ENCODE assay signal across 16 cellular contexts in the genomic region with DNA sequence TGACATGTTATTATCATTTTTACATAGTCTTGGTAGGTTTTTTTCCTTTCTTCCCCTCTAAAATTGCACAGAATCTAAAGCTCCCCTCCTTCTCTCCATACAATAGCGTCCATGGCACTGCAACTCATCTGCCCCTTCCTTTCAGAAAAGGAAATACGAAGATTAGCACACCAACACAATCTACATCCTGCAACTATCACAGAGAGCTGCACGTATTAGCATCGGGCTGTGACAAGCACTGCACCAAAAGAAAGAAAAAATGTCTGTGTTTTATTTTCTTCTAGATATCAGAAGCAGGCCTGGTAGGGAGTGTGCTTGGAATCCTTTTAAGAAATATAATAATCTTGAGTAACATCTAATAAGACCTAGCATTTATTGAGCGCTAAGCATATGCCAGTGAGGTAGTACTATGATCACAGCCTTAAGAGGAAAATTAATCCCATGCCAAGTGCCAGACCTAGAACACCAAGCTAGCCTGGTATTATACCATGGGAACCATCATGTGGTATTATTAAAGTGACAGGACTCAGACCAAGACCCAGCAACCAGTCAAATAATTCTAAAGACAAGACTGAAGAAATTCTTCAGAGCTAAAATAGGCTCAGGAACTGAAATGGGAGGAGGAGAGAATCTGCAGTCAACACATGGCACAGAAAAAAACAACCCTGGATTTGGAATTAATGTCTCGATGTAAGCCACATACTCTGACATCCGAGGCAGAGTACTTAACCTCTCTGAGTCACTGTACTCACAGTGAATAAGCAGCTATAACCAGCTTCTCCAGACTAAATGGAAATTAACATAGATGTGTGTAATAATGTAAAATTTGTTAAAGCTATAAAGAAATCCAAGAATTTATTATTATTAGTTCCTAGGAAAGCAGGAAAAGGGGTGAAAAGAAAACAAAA.
DNase-seq lines count a peak whose midpoint lies in the region; ATAC-seq and TF ChIP-seq lines count a peak whose summit lies in the region.
"Had no signal": no experiment of that assay in that cellular context is flagged by ENCODE, and none has a peak within 500 bp of the region (broad histone marks: within the 10 kb centered on the region; RNA-seq: fewer than 3 reads in every experiment).

No MANE protein-coding gene starts in this region.

- no peaks in the 10 kb centered on the region for H3K9me3 Mint-ChIP-seq in Caco-2 (ENCODE audit: unreplicated experiment)
- H3K9me3 Mint-ChIP-seq: activated B cell treated with CpG ODN at 0.5 μM for 24 hours had no signal

- POLR2A ChIA-PET in Caco-2 (lab: Charles Lee): interaction anchor here (0.6 kb wide), 1 partner anchor 746 kb away, joined by 3 read pairs; no protein-coding TSS in a partner anchor

- H3K4me1 Mint-ChIP-seq in Caco-2 (ENCODE audit: low read depth, unreplicated experiment): no peaks in the 10 kb centered on the region

- peak; percentile 58 for ATAC-seq in left lung
- ATAC-seq in HG02678 (IDR thresholded peaks at IDR 0.05; ENCODE audit: unreplicated experiment): no peak
- ATAC-seq: GM12878 had no signal

- DNase-seq in Daoy (ENCODE audit: low read depth): peak; percentile 63
- peak; percentile 11 for DNase-seq in amniotic epithelial cell (ENCODE audit: low read depth)
- no peak for DNase-seq in left lung
- DNase-seq in NCI-H187 treated with DMSO at 0.1 percent for 48 hours (lab: John Stamatoyannopoulos, UW): no peak
- no peak for DNase-seq in NCI-H446 (lab: John Stamatoyannopoulos, UW)
- no peak for DNase-seq in Caco-2
- DNase-seq: activated B cell treated with CpG ODN at 0.5 μM for 24 hours; left ventricle myocardium inferior; NCI-H2171 treated with DMSO at 0.1 percent for 48 hours; SHP77; stimulated activated CD4-positive, alpha-beta T cell treated with anti-CD3 and anti-CD28 coated beads, Interleukin-4, amount 100 ng/mL, for 1 hour; substantia nigra had no signal

- no TSS peak for BruUV-seq in Caco-2 (replicated peaks; lab: Mats Ljungman, UMichigan)

- H3K9me3 ChIP-seq in KOPT-K1 (ENCODE audit: insufficient read depth, low read length, poor library complexity, severe bottlenecking): no peaks in the 10 kb centered on the region
- no peaks in the 10 kb centered on the region for H3K9me3 ChIP-seq in left lung
- no peaks in the 10 kb centered on the region for H3K9me3 ChIP-seq in Caco-2
- H3K9me3 ChIP-seq: left ventricle myocardium inferior had no signal

- no peaks in the 10 kb centered on the region for H3K36me3 ChIP-seq in KOPT-K1 (ENCODE audit: insufficient read depth, low read length)
- no peaks in the 10 kb centered on the region for H3K36me3 ChIP-seq in left lung
- H3K36me3 ChIP-seq in Caco-2 (ENCODE audit: control insufficient read depth, insufficient read depth, low read length): no peaks in the 10 kb centered on the region
- H3K36me3 ChIP-seq: left ventricle myocardium inferior had no signal

- H3K27me3 Mint-ChIP-seq in Caco-2 (ENCODE audit: insufficient read depth, unreplicated experiment): no peaks in the 10 kb centered on the region
- H3K27me3 Mint-ChIP-seq: activated B cell treated with CpG ODN at 0.5 μM for 24 hours had no signal

- H3K27me3 ChIP-seq in left lung (no peaks in the 10 kb centered on the region), Caco-2 (replicated peaks; ENCODE audit: control insufficient read depth, insufficient read depth, low read length) (no peaks in the 10 kb centered on the region)

- H3K36me3 Mint-ChIP-seq in Caco-2 (ENCODE audit: insufficient read depth, unreplicated experiment): no peaks in the 10 kb centered on the region

- H3K4me3 ChIP-seq in left lung: no peak overlapping the region
- no peak overlapping the region for H3K4me3 ChIP-seq in Caco-2 (ENCODE audit: low read depth, low read length)
- H3K4me3 ChIP-seq: GM12878, left ventricle myocardium inferior had no signal

- no peak overlapping the region for H3K4me3 Mint-ChIP-seq in Caco-2 (ENCODE audit: unreplicated experiment)
- H3K4me3 Mint-ChIP-seq: activated B cell treated with CpG ODN at 0.5 μM for 24 hours, CD14-positive monocyte had no signal

- H3K4me1 ChIP-seq in left lung (peaks cover 0 to 13% of the 10 kb centered on the region in 2 donors), Caco-2 (no peaks in the 10 kb centered on the region)
- H3K4me1 ChIP-seq: left ventricle myocardium inferior had no signal

- peak overlapping the region; percentile 72 for H3K27ac ChIP-seq in KOPT-K1 (ENCODE audit: low read depth, low read length, poor library complexity, severe bottlenecking)
- peak overlapping the region in 1 of 2 donors; percentile 6 for H3K27ac ChIP-seq in left lung
- H3K27ac ChIP-seq: left ventricle myocardium inferior had no signal

- CTCF ChIA-PET in Caco-2 (lab: Charles Lee): no interaction called here

- no peak overlapping the region for H3K27ac Mint-ChIP-seq in Caco-2 (ENCODE audit: unreplicated experiment)
- H3K27ac Mint-ChIP-seq: activated B cell treated with CpG ODN at 0.5 μM for 24 hours, CD14-positive monocyte had no signal

- TF ChIP-seq CTCF in left lung (IDR thresholded peaks at IDR 0.05) (no peak), Caco-2 (IDR thresholded peaks at IDR 0.05; ENCODE audit: insufficient read depth in 1 of 2, low read depth in 1 of 2, low read length in 1 of 2, severe bottlenecking in 1 of 2, unreplicated experiment in 1 of 2) (no peak)

- intact Hi-C loops in left lung (cut with DNase I) (no loop called here), Caco-2 (cut with micrococcal nuclease; ENCODE audit: unreplicated experiment) (no loop called here)

Comparison
In these comparisons a context has a peak if more than half of its experiments do, and no peak if none do; other contexts are left out.
1. DNase-seq: peak in Daoy (single experiment) and amniotic epithelial cell (single experiment); none in left lung (0 of 2), NCI-H187 treated with DMSO at 0.1 percent for 48 hours (single experiment), NCI-H446 (0 of 2) and Caco-2 (0 of 2).